1 cellular context compared by ENCODE assay signal in the genomic region with DNA sequence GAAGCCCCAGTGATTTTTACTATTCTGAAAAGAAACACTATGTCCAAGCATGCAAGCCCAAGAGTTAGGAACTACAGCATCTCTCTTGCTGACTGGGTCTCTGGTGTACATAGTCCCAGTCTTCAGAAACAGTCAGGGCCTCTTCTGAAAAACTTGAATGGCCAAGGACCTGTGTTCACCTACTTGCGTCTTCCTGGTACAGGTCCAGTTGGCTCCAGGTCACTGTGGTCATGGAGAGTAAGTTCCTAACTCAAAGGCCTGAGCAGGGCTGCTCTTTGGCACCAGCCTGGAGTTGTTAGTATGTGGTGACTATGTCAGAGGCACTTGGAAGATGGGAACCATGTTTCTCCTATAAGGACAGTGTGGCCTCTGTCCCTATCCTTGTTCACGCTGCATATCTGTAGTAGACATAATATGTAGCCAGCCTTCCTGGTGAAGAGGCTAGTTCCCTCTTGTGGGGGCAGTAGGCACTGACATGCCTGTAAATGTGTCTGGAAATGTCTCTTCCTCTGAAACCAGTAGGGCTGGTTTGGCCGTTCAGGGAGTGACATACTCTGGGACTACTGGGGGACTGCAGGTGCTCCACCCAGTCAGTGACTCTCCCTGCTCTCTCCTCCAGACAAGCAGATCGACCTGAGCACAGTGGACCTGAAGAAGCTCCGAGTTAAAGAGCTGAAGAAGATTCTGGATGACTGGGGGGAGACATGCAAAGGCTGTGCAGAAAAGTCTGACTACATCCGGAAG.
TF ChIP-seq lines count a peak whose summit lies in the region.

No MANE protein-coding gene starts in this region.

TF ChIP-seq in H1, 55 proteins besides CTCF, POLR2A, EP300 and RAD21:
- TF ChIP-seq BRCA1 (IDR thresholded peaks at IDR 0.05; ENCODE audit: low read depth, low read length) (no peak), SIN3A (conservative IDR thresholded peaks at IDR 0.05 in 1 of 2, IDR thresholded peaks at IDR 0.05 in 1 of 2; ENCODE audit: low read depth in 1 of 2, low read length in 2 of 2) (no peak), JUND (IDR thresholded peaks at IDR 0.05; ENCODE audit: low read length) (no peak), NRF1 (IDR thresholded peaks at IDR 0.05; ENCODE audit: low read depth, low read length) (no peak), BCL11A (IDR thresholded peaks at IDR 0.05; ENCODE audit: low read depth in 2 of 2, low read length in 2 of 2) (no peak), CREB1 (IDR thresholded peaks at IDR 0.05) (no peak), TCF12 (IDR thresholded peaks at IDR 0.05; ENCODE audit: low read depth, low read length) (no peak), PHF8 (conservative IDR thresholded peaks at IDR 0.05; ENCODE audit: low read depth, low read length) (no peak), TBP (IDR thresholded peaks at IDR 0.05; ENCODE audit: low read depth, low read length) (no peak), POLR2AphosphoS5 (IDR thresholded peaks at IDR 0.05; ENCODE audit: low read depth, low read length) (no peak)
- TF ChIP-seq, protein P1, sequence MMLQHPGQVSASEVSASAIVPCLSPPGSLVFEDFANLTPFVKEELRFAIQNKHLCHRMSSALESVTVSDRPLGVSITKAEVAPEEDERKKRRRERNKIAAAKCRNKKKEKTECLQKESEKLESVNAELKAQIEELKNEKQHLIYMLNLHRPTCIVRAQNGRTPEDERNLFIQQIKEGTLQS (IDR thresholded peaks at IDR 0.05; ENCODE audit: insufficient read depth, low read depth, low read length) = no peak
- TF ChIP-seq, protein P2, sequence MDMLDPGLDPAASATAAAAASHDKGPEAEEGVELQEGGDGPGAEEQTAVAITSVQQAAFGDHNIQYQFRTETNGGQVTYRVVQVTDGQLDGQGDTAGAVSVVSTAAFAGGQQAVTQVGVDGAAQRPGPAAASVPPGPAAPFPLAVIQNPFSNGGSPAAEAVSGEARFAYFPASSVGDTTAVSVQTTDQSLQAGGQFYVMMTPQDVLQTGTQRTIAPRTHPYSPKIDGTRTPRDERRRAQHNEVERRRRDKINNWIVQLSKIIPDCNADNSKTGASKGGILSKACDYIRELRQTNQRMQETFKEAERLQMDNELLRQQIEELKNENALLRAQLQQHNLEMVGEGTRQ (IDR thresholded peaks at IDR 0.05; ENCODE audit: low read length) = no peak
TF ChIP-seq in H1: peak in this region for 0.
